ENCODE assay signal across 10 cellular contexts in the genomic region with DNA sequence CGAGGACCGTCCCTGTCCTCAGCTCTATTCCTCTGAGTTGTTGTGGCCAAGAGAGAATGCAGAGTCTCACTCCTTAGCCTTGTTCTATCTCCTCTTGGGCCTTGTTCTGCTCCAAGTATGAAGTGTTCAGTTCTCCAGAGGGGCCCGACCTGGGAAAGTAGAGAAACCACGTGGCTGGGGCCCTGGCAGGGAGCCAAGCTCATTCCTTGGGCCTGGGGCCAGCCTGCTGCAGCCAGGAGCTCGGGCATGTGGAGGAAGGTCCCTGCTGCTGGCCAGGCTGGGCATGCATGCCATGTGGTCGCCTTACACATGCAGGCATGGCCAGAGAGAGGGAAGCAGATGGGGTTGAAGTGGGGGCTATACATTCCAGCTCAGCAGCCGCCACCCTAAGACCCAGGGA.
DNase-seq lines count a peak whose midpoint lies in the region; ATAC-seq, FAIRE-seq and TF ChIP-seq lines count a peak whose summit lies in the region.
"Had no signal": no experiment of that assay in that cellular context is flagged by ENCODE, and none has a peak within 500 bp of the region (broad histone marks: within the 10 kb centered on the region; RNA-seq: fewer than 3 reads in every experiment).

No MANE protein-coding gene starts in this region.

- BruUV-seq in K562 (replicated peaks; lab: Mats Ljungman, UMichigan): no TSS peak

- H3K36me3 ChIP-seq in K562 (ENCODE audit: control insufficient read depth, insufficient read depth, low read length) (no peaks in the 10 kb centered on the region), hepatocyte (replicated peaks; ENCODE audit: insufficient read depth, low read depth) (no peaks in the 10 kb centered on the region)

- intact Hi-C loops in K562 (cut with micrococcal nuclease): no loop called here

- TF ChIP-seq CTCF in K562 (IDR thresholded peaks at IDR 0.05 in 2 of 3, conservative IDR thresholded peaks at IDR 0.05 in 1 of 3; ENCODE audit: insufficient read depth in 2 of 3, low read depth in 1 of 3, low read length in 3 of 3): no peak
- no peak for TF ChIP-seq CTCF in hepatocyte (IDR thresholded peaks at IDR 0.05; ENCODE audit: poor library complexity)

- TF ChIP-seq POLR2A in K562 (conservative IDR thresholded peaks at IDR 0.05): no peak

- POLR2A ChIA-PET in K562 (lab: Yijun Ruan, JAX): no interaction called here

- H3K27ac ChIP-seq in K562 (ENCODE audit: extremely low read depth, low read depth, low read length) (no peak overlapping the region), hepatocyte (peak overlapping the region; percentile 76), substantia nigra (ENCODE audit: low read depth, low read length, poor library complexity, severe bottlenecking) (no peak overlapping the region)

- H3K27me3 ChIP-seq in K562 (ENCODE audit: control insufficient read depth in 2 of 2, insufficient read depth in 2 of 2, low read length in 2 of 2): peaks cover 5 to 46% of the 10 kb centered on the region in 2 experiments; a peak in 3 of 5 replicates
- H3K27me3 ChIP-seq in hepatocyte: no peaks in the 10 kb centered on the region

- H3K4me2 ChIP-seq in K562 (ENCODE audit: insufficient read depth, low read length) (no peak overlapping the region), hepatocyte (peak overlapping the region; percentile 66)

- H3K79me2 ChIP-seq in K562 (ENCODE audit: control insufficient read depth, insufficient read depth, low read length) (no peaks in the 10 kb centered on the region), hepatocyte (no peaks in the 10 kb centered on the region)

- H3K9me2 ChIP-seq in hepatocyte (replicated peaks; ENCODE audit: insufficient read depth): no peaks in the 10 kb centered on the region

- H4K20me1 ChIP-seq in K562 (replicated peaks; ENCODE audit: control insufficient read depth, insufficient read depth, low read length) (peaks cover 9% of the 10 kb centered on the region; the same call in 1 of the 2 replicates), hepatocyte (ENCODE audit: insufficient read depth, poor library complexity, severe bottlenecking) (no peaks in the 10 kb centered on the region)

- H3K4me1 ChIP-seq in K562 (replicated peaks in 1 of 2; ENCODE audit: control insufficient read depth in 2 of 2, insufficient read depth in 2 of 2, low read length in 2 of 2) (no peaks in the 10 kb centered on the region), hepatocyte (ENCODE audit: insufficient read depth) (peaks cover 30% of the 10 kb centered on the region)

- CTCF ChIA-PET in K562 (lab: Yijun Ruan, JAX; ENCODE audit: low intra/inter-chr PET ratio): no interaction called here

- H3K9me3 ChIP-seq in K562 (replicated peaks; ENCODE audit: control insufficient read depth, insufficient read depth, low read depth, low read length) (no peaks in the 10 kb centered on the region), hepatocyte (ENCODE audit: low read depth) (no peaks in the 10 kb centered on the region)

- 3% methylated on average over 7 of the region's 7 CpGs for WGBS in K562 (ENCODE audit: insufficient coverage, low coverage, missing lambda C conversion rate)
- 68% methylated on average over 7 of the region's 7 CpGs for WGBS in hepatocyte (ENCODE audit: low lambda C conversion rate, missing lambda C conversion rate)

- in situ Hi-C loops in K562 (cut with MboI): no loop called here

- H2AFZ ChIP-seq in K562 (ENCODE audit: low read depth, low read length): no peak overlapping the region
- H2AFZ ChIP-seq in hepatocyte: no peak overlapping the region

- FAIRE-seq in K562 (lab: Jason Lieb, UNC): no peak

- TF ChIP-seq RAD21 in K562 (CRISPR knock-in tag; conservative IDR thresholded peaks at IDR 0.05 in 1 of 2, IDR thresholded peaks at IDR 0.05 in 1 of 2): no peak

- no peak overlapping the region for H3K9ac ChIP-seq in K562 (ENCODE audit: insufficient read depth in 1 of 2, low read depth in 2 of 2, low read length in 2 of 2)

- DNase-seq in M059J (ENCODE audit: low read depth) (peak; percentile 38), K562 (ENCODE audit: extremely low read depth in 1 of 4, low spot score in 3 of 4) (no peak), hepatocyte (ENCODE audit: low spot score) (peak; percentile 74), substantia nigra (lab: John Stamatoyannopoulos, UW) (peak in 39 of 49 donors; percentile 7 to 76 (median 38)), 8988T (no peak), NCI-H2107 (lab: John Stamatoyannopoulos, UW) (no peak)
- DNase-seq in stimulated activated CD4-positive, alpha-beta T cell treated with anti-CD3 and anti-CD28 coated beads, Interleukin-15, amount 100 ng/mL, for 24 hours: no peak
- no peak for DNase-seq in stimulated activated CD8-positive, alpha-beta memory T cell treated with anti-CD3 and anti-CD28 coated beads, Interleukin-4, amount 100 ng/mL, for 48 hours
- DNase-seq: activated T-cell treated with anti-CD3 and anti-CD28 coated beads, Interleukin-2, amount 50 U/mL, for 4 hours; DND-41 had no signal

- TF ChIP-seq EP300 in K562 (IDR thresholded peaks at IDR 0.05; ENCODE audit: low read length): no peak

- ATAC-seq in K562: no peak
- ATAC-seq: activated T-cell treated with anti-CD3 and anti-CD28 coated beads, Interleukin-2, amount 50 U/mL, for 4 hours had no signal

- H3K9me1 ChIP-seq in K562 (ENCODE audit: control insufficient read depth, insufficient read depth, low read length): no peaks in the 10 kb centered on the region

- H3K4me3 ChIP-seq in K562: no peak overlapping the region
- no peak overlapping the region for H3K4me3 ChIP-seq in hepatocyte

TF ChIP-seq in K562, 482 proteins besides CTCF, POLR2A, EP300 and RAD21:
- TF ChIP-seq NFYB (IDR thresholded peaks at IDR 0.05; ENCODE audit: extremely low read depth, insufficient read length) (no peak), NFIC (IDR thresholded peaks at IDR 0.05) (peak; percentile 79)
- TF ChIP-seq, protein P1, sequence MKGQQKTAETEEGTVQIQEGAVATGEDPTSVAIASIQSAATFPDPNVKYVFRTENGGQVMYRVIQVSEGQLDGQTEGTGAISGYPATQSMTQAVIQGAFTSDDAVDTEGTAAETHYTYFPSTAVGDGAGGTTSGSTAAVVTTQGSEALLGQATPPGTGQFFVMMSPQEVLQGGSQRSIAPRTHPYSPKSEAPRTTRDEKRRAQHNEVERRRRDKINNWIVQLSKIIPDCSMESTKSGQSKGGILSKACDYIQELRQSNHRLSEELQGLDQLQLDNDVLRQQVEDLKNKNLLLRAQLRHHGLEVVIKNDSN (CRISPR knock-in tag; IDR thresholded peaks at IDR 0.05): 0 out of 2 replicates have a peak, but pooled peaks have one; percentile 10
TF ChIP-seq in K562: peak in this region for 2.

Comparison
In these comparisons a context has a peak if more than half of its experiments do, and no peak if none do; other contexts are left out.
1. DNase-seq: peak in M059J (single experiment), hepatocyte (single experiment) and substantia nigra (39 of 49); none in K562 (0 of 4), 8988T (single experiment), stimulated activated CD4-positive, alpha-beta T cell treated with anti-CD3 and anti-CD28 coated beads, Interleukin-15, amount 100 ng/mL, for 24 hours (single experiment), stimulated activated CD8-positive, alpha-beta memory T cell treated with anti-CD3 and anti-CD28 coated beads, Interleukin-4, amount 100 ng/mL, for 48 hours (single experiment) and NCI-H2107 (single experiment).